Comparison of ENCODE assay signal across 8 cellular contexts in the genomic region with DNA sequence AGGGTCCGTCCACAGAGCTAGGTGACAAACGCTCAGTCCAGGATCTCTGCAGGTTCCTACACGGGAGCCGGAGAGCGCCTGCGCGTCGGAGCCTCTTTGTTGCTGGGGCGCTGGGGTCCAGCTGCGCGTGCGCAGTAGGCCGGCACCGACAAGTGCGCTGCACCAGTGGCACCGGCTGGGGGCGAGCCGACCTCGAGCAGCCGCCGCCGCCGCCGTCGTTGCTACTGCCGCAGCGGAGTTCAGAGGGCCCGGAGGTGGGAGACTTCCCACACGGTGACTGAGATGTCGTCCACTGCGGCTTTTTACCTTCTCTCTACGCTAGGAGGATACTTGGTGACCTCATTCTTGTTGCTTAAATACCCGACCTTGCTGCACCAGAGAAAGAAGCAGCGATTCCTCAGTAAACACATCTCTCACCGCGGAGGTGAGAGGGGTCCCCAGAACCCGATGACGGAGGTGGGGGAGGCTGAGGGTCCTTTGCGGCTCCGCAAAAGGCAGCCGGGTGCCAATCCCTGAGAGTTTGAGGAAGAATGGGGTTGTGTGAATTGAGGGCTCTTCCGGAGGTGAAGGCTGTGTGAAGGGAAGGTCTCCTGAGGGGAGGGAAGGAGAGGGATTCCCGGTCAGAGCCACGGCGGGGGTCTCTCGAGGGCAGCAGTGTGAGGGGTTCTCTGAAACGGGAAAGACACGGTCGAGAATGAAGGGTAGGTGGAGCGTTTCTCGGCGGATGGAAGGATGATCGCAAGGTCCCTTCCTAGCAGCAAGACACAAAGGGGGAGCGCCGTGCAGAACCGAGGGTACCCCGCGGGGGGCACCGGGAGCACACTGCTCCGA. TPM values are rescaled to one million over a fixed set of nuclear protein-coding genes. Genes with fewer than 3 reads are reported as not detected.
DNase-seq lines count a peak whose midpoint lies in the region; ATAC-seq and TF ChIP-seq lines count a peak whose summit lies in the region.

A gene (plus strand): TSS at position 184 of the 831 bp plus-strand sequence. CDS start 99 bp downstream, at position 283.

- H3K9me3 ChIP-seq in ES-I3 (ENCODE audit: control insufficient read depth, insufficient read depth, low read length), result no peaks in the 10 kb centered on the region

- intact Hi-C loops in activated T-helper 2 cell treated with anti-CD3 and anti-CD28 coated beads, Interferon-gamma antibody, Interleukin-2, Interleukin-4, amounts not matched to agents 10 μg/mL and 5 μg/mL and 100 μg/mL, durations not matched to agents 14 hours and 24 hours and 36 hours (cut with micrococcal nuclease), result loop anchor here (1.0 to 10.0 kb wide), 3 partner anchors 10 to 224 kb away; a partner anchor contains a TSS

- H3K9ac ChIP-seq in ES-I3 (ENCODE audit: low read depth, low read length), result peak within 1 kb of the TSS; percentile 90

- peak within 1 kb of the TSS; percentile 91 for H3K27ac Mint-ChIP-seq in activated T-helper 2 cell treated with anti-CD3 and anti-CD28 coated beads, Interferon-gamma antibody, Interleukin-2, Interleukin-4, amounts not matched to agents 10 μg/mL and 5 μg/mL and 100 μg/mL, durations not matched to agents 14 hours and 24 hours and 36 hours
- peak within 1 kb of the TSS; percentile 90 to 98 for H3K27ac Mint-ChIP-seq in natural killer cell treated with Interleukin-12 subunit alpha and Interleukin-12 subunit beta and Interleukin-15 and Interleukin-18, amount 100 ng/mL, for 72 hours

- peak within 1 kb of the TSS; percentile 100 for H3K4me3 Mint-ChIP-seq in activated T-helper 2 cell treated with anti-CD3 and anti-CD28 coated beads, Interferon-gamma antibody, Interleukin-2, Interleukin-4, amounts not matched to agents 10 μg/mL and 5 μg/mL and 100 μg/mL, durations not matched to agents 14 hours and 24 hours and 36 hours (ENCODE audit: low read depth)
- H3K4me3 Mint-ChIP-seq in natural killer cell treated with Interleukin-12 subunit alpha and Interleukin-12 subunit beta and Interleukin-15 and Interleukin-18, amount 100 ng/mL, for 72 hours, result peak within 1 kb of the TSS; percentile 100

- H3K4me3 ChIP-seq in fibroblast of the aortic adventitia (ENCODE audit: low read depth, low read length), result peak within 1 kb of the TSS; percentile 92

- no peaks in the 10 kb centered on the region for H3K9me3 Mint-ChIP-seq in activated T-helper 2 cell treated with anti-CD3 and anti-CD28 coated beads, Interferon-gamma antibody, Interleukin-2, Interleukin-4, amounts not matched to agents 10 μg/mL and 5 μg/mL and 100 μg/mL, durations not matched to agents 14 hours and 24 hours and 36 hours
- H3K9me3 Mint-ChIP-seq in natural killer cell treated with Interleukin-12 subunit alpha and Interleukin-12 subunit beta and Interleukin-15 and Interleukin-18, amount 100 ng/mL, for 72 hours, result no peaks in the 10 kb centered on the region

- peaks cover 13% of the 10 kb centered on the region for H3K4me1 Mint-ChIP-seq in activated T-helper 2 cell treated with anti-CD3 and anti-CD28 coated beads, Interferon-gamma antibody, Interleukin-2, Interleukin-4, amounts not matched to agents 10 μg/mL and 5 μg/mL and 100 μg/mL, durations not matched to agents 14 hours and 24 hours and 36 hours (ENCODE audit: low read depth)
- H3K4me1 Mint-ChIP-seq in natural killer cell treated with Interleukin-12 subunit alpha and Interleukin-12 subunit beta and Interleukin-15 and Interleukin-18, amount 100 ng/mL, for 72 hours (ENCODE audit: low read depth in 2 of 2), result peaks cover 9 to 17% of the 10 kb centered on the region in 2 donors

- peak; percentile 98 to 99 for ATAC-seq in natural killer cell treated with Interleukin-12 subunit alpha and Interleukin-12 subunit beta and Interleukin-15 and Interleukin-18, amount 100 ng/mL, for 72 hours

- H3K27me3 Mint-ChIP-seq in activated T-helper 2 cell treated with anti-CD3 and anti-CD28 coated beads, Interferon-gamma antibody, Interleukin-2, Interleukin-4, amounts not matched to agents 10 μg/mL and 5 μg/mL and 100 μg/mL, durations not matched to agents 14 hours and 24 hours and 36 hours (ENCODE audit: low read depth), result no peaks in the 10 kb centered on the region
- no peaks in the 10 kb centered on the region for H3K27me3 Mint-ChIP-seq in natural killer cell treated with Interleukin-12 subunit alpha and Interleukin-12 subunit beta and Interleukin-15 and Interleukin-18, amount 100 ng/mL, for 72 hours

- no peaks in the 10 kb centered on the region for H3K4me1 ChIP-seq in ES-I3 (ENCODE audit: insufficient read depth, low read length)

- H3K36me3 ChIP-seq in ES-I3 (ENCODE audit: insufficient read depth, low read length), result no peaks in the 10 kb centered on the region

- TF ChIP-seq CTCF in LNCAP (IDR thresholded peaks at IDR 0.05), result peak; percentile 86
- TF ChIP-seq CTCF in fibroblast of the aortic adventitia (IDR thresholded peaks at IDR 0.05; ENCODE audit: insufficient read depth, low read length), result peak; percentile 57

- no peaks in the 10 kb centered on the region for H3K36me3 Mint-ChIP-seq in activated T-helper 2 cell treated with anti-CD3 and anti-CD28 coated beads, Interferon-gamma antibody, Interleukin-2, Interleukin-4, amounts not matched to agents 10 μg/mL and 5 μg/mL and 100 μg/mL, durations not matched to agents 14 hours and 24 hours and 36 hours (ENCODE audit: low read depth)
- no peaks in the 10 kb centered on the region for H3K36me3 Mint-ChIP-seq in natural killer cell treated with Interleukin-12 subunit alpha and Interleukin-12 subunit beta and Interleukin-15 and Interleukin-18, amount 100 ng/mL, for 72 hours

- peak; percentile 94 for DNase-seq in H4 (ENCODE audit: low spot score)
- peak; percentile 84 for DNase-seq in RPMI7951 (ENCODE audit: low read depth)
- peak; percentile 96 for DNase-seq in activated T-helper 2 cell treated with anti-CD3 and anti-CD28 coated beads, Interferon-gamma antibody, Interleukin-2, Interleukin-4, amounts not matched to agents 10 μg/mL and 5 μg/mL and 100 μg/mL, durations not matched to agents 14 hours and 24 hours and 36 hours (ENCODE audit: low spot score)
- peak; percentile 89 for DNase-seq in fibroblast of the aortic adventitia (ENCODE audit: low read depth)
- peak; percentile 97 for DNase-seq in natural killer cell treated with Interleukin-12 subunit alpha and Interleukin-12 subunit beta and Interleukin-15 and Interleukin-18, amount 100 ng/mL, for 72 hours (ENCODE audit: low spot score)
- peak; percentile 97 for DNase-seq in stimulated activated naive CD4-positive, alpha-beta T cell treated with Interleukin-2 at 50 U/mL for 16 hours (lab: John Stamatoyannopoulos, UW)

RNA-seq across cellular contexts. Expression of the gene that starts here (rescaled TPM):
- total RNA-seq in H4 (2014; rRNA removed; shearing (Covaris generic)), result 3.7 and 7.4 TPM in 2 replicates
- total RNA-seq in RPMI7951 (2014; rRNA removed; shearing (Covaris generic)), result 0.72 and 1.2 TPM in 2 replicates
- 2.3 and 2.7 TPM in 2 replicates for total RNA-seq in activated T-helper 2 cell treated with anti-CD3 and anti-CD28 coated beads, Interferon-gamma antibody, Interleukin-2, Interleukin-4, amounts not matched to agents 10 μg/mL and 5 μg/mL and 100 μg/mL, durations not matched to agents 14 hours and 24 hours and 36 hours
- 0.49 and 0.90 TPM in 2 replicates for total RNA-seq in fibroblast of the aortic adventitia (ENCODE audit: low replicate concordance)
- 1 to 10 TPM; 1.4 to 1.7 TPM for total RNA-seq in natural killer cell treated with Interleukin-12 subunit alpha and Interleukin-12 subunit beta and Interleukin-15 and Interleukin-18, amount 100 ng/mL, for 72 hours

Comparison
In these comparisons a context has a peak if more than half of its experiments do, and no peak if none do; other contexts are left out.
1. Peak in every context shown above with its lines: DNase-seq, ATAC-seq and H3K4me3 ChIP-seq.
2. Peak in DNase-seq and H3K4me3 ChIP-seq in fibroblast of the aortic adventitia; RNA of the gene not detected or under 1 TPM.